ENCODE assay signal across 1 cellular context in genomic region chr19:6662692-6663091, GRCh38.
TF ChIP-seq lines count a peak whose summit lies in the region.

No MANE protein-coding gene starts in this region.

TF ChIP-seq in GM12878, 131 proteins besides CTCF, POLR2A, EP300 and RAD21 (continued from another document):
- TF ChIP-seq, protein P1, sequence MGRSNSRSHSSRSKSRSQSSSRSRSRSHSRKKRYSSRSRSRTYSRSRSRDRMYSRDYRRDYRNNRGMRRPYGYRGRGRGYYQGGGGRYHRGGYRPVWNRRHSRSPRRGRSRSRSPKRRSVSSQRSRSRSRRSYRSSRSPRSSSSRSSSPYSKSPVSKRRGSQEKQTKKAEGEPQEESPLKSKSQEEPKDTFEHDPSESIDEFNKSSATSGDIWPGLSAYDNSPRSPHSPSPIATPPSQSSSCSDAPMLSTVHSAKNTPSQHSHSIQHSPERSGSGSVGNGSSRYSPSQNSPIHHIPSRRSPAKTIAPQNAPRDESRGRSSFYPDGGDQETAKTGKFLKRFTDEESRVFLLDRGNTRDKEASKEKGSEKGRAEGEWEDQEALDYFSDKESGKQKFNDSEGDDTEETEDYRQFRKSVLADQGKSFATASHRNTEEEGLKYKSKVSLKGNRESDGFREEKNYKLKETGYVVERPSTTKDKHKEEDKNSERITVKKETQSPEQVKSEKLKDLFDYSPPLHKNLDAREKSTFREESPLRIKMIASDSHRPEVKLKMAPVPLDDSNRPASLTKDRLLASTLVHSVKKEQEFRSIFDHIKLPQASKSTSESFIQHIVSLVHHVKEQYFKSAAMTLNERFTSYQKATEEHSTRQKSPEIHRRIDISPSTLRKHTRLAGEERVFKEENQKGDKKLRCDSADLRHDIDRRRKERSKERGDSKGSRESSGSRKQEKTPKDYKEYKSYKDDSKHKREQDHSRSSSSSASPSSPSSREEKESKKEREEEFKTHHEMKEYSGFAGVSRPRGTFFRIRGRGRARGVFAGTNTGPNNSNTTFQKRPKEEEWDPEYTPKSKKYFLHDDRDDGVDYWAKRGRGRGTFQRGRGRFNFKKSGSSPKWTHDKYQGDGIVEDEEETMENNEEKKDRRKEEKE (IDR thresholded peaks at IDR 0.05) = no peak
- TF ChIP-seq RB1 (IDR thresholded peaks at IDR 0.05; ENCODE audit: borderline replicate concordance) = no peak
